In the genomic region with DNA sequence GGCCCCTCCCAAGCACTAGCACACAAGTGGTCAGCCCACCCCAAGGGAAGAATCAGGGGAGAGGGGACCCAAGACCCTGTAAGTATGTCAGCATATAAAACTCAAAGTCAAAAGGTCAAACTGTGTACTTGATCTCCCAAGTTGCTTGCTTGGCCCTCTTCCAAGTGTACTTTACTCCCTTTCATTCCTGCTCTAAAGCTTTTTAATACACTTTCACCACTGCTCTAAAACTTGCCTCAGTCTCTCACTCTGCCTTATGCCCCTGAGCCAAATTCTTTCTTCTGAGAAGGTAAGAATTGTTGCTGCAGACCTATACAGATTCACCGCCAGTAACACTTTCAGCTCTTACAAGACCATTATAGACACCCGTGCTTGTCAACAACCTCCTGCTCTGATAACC, we compare ENCODE assay signal across 18 cellular contexts. TPM values are rescaled to one million over a fixed set of nuclear protein-coding genes. Genes with fewer than 3 reads are reported as not detected.
DNase-seq lines count a peak whose midpoint lies in the region; ATAC-seq, FAIRE-seq and TF ChIP-seq lines count a peak whose summit lies in the region.
"Had no signal": no experiment of that assay in that cellular context is flagged by ENCODE, and none has a peak within 500 bp of the region (broad histone marks: within the 10 kb centered on the region; RNA-seq: fewer than 3 reads in every experiment).

No MANE protein-coding gene starts in this region.

- no peak overlapping the region for H3K4me3 ChIP-seq in HepG2 (replicated peaks in 1 of 3; ENCODE audit: insufficient read depth in 1 of 3, low read depth in 2 of 3, low read length in 3 of 3)
- no peak overlapping the region for H3K4me3 ChIP-seq in right lobe of liver
- H3K4me3 ChIP-seq in K562, result no peak overlapping the region
- H3K4me3 ChIP-seq in dorsolateral prefrontal cortex, result no peak overlapping the region
- H3K4me3 ChIP-seq: left lung had no signal

- TF ChIP-seq POLR2A in HepG2 (IDR thresholded peaks at IDR 0.05; ENCODE audit: insufficient read depth in 1 of 2, low read depth in 2 of 2, low read length in 2 of 2) (no peak), right lobe of liver (IDR thresholded peaks at IDR 0.05) (no peak), K562 (conservative IDR thresholded peaks at IDR 0.05) (no peak)

- H3K9me3 ChIP-seq in HepG2 (ENCODE audit: low read length) (no peaks in the 10 kb centered on the region), right lobe of liver (no peaks in the 10 kb centered on the region), K562 (replicated peaks; ENCODE audit: control insufficient read depth, insufficient read depth, low read depth, low read length) (no peaks in the 10 kb centered on the region)
- H3K9me3 ChIP-seq: left lung, SK-N-SH had no signal

- no peak overlapping the region for H3K9ac ChIP-seq in HepG2 (ENCODE audit: insufficient read depth, low read depth, low read length)
- no peak overlapping the region for H3K9ac ChIP-seq in K562 (ENCODE audit: insufficient read depth in 1 of 2, low read depth in 2 of 2, low read length in 2 of 2)
- H3K9ac ChIP-seq: SK-N-SH had no signal

- H3K27ac ChIP-seq in HepG2 (ENCODE audit: extremely low read length, insufficient read depth, low read length) (no peak overlapping the region), right lobe of liver (no peak overlapping the region), K562 (ENCODE audit: extremely low read depth, low read depth, low read length) (no peak overlapping the region), dorsolateral prefrontal cortex (no peak overlapping the region)
- H3K27ac ChIP-seq: VCaP had no signal

- 0 out of 2 replicates have a peak, but pooled peaks cover 5% of the 10 kb centered on the region for H3K4me1 ChIP-seq in HepG2 (ENCODE audit: insufficient read depth, low read length)
- no peaks in the 10 kb centered on the region for H3K4me1 ChIP-seq in right lobe of liver
- no peaks in the 10 kb centered on the region for H3K4me1 ChIP-seq in K562 (replicated peaks in 1 of 2; ENCODE audit: control insufficient read depth in 2 of 2, insufficient read depth in 2 of 2, low read length in 2 of 2)

- BruUV-seq in HepG2 (replicated peaks; lab: Mats Ljungman, UMichigan) (no TSS peak), K562 (replicated peaks; lab: Mats Ljungman, UMichigan) (no TSS peak)

- H3K27me3 ChIP-seq in HepG2 (ENCODE audit: control insufficient read depth in 1 of 2, insufficient read depth in 2 of 2, low read length in 2 of 2), result no peaks in the 10 kb centered on the region; a peak in 2 of 5 replicates
- H3K27me3 ChIP-seq in right lobe of liver, result no peaks in the 10 kb centered on the region
- H3K27me3 ChIP-seq in K562 (ENCODE audit: control insufficient read depth in 2 of 2, insufficient read depth in 2 of 2, low read length in 2 of 2), result no peaks in the 10 kb centered on the region
- no peaks in the 10 kb centered on the region for H3K27me3 ChIP-seq in dorsolateral prefrontal cortex
- H3K27me3 ChIP-seq: left lung had no signal

- CTCF ChIA-PET in HepG2 (lab: Yijun Ruan, JAX; ENCODE audit: low intra/inter-chr PET ratio, low total read pairs), result no interaction called here
- CTCF ChIA-PET in K562 (lab: Yijun Ruan, JAX; ENCODE audit: low intra/inter-chr PET ratio), result no interaction called here

- intact Hi-C loops in HepG2 (cut with micrococcal nuclease; ENCODE audit: unreplicated experiment), result no loop called here
- intact Hi-C loops in right lobe of liver (cut with DNase I), result no loop called here
- intact Hi-C loops in K562 (cut with micrococcal nuclease), result no loop called here
- intact Hi-C loops in dorsolateral prefrontal cortex (cut with DNase I), result no loop called here

- no peak for ATAC-seq in HepG2
- no peak for ATAC-seq in right lobe of liver
- no peak for ATAC-seq in K562
- ATAC-seq: left lung, sciatic nerve had no signal

- 98% methylated on average over 2 of the region's 2 CpGs for WGBS in HepG2 (ENCODE audit: low lambda C conversion rate)
- WGBS in right lobe of liver (ENCODE audit: insufficient coverage, low coverage, low lambda C conversion rate, missing lambda C conversion rate), result 79% methylated on average over 2 of the region's 2 CpGs
- 28% methylated on average over 2 of the region's 2 CpGs for WGBS in K562 (ENCODE audit: insufficient coverage, low coverage, missing lambda C conversion rate)

- in situ Hi-C loops in HepG2 (cut with HindIII; ENCODE audit: extremely low pct_ligation_motif_present, low pct_unique_long_range_greater_than_20kb), result no loop called here
- in situ Hi-C loops in K562 (cut with MboI), result no loop called here

- POLR2A ChIA-PET in HepG2 (lab: Yijun Ruan, JAX) (no interaction called here), K562 (lab: Yijun Ruan, JAX) (no interaction called here)

- H3K79me2 ChIP-seq in HepG2 (ENCODE audit: insufficient read depth, low read length) (no peaks in the 10 kb centered on the region), K562 (ENCODE audit: control insufficient read depth, insufficient read depth, low read length) (no peaks in the 10 kb centered on the region)

- no peaks in the 10 kb centered on the region for H3K9me1 ChIP-seq in K562 (ENCODE audit: control insufficient read depth, insufficient read depth, low read length)

- H2AFZ ChIP-seq in HepG2 (ENCODE audit: low read length) (no peak overlapping the region), K562 (ENCODE audit: low read depth, low read length) (no peak overlapping the region)

- no peaks in the 10 kb centered on the region for H4K20me1 ChIP-seq in HepG2 (ENCODE audit: insufficient read depth, low read length)
- H4K20me1 ChIP-seq in K562 (replicated peaks; ENCODE audit: control insufficient read depth, insufficient read depth, low read length), result no peaks in the 10 kb centered on the region

- TF ChIP-seq EP300 in HepG2 (IDR thresholded peaks at IDR 0.05; ENCODE audit: low read depth in 2 of 2, low read length in 2 of 2), result no peak
- no peak for TF ChIP-seq EP300 in HepG2 (CRISPR knock-in tag; IDR thresholded peaks at IDR 0.05; ENCODE audit: borderline replicate concordance)
- TF ChIP-seq EP300 in K562 (IDR thresholded peaks at IDR 0.05; ENCODE audit: low read length), result no peak

- H3K36me3 ChIP-seq in HepG2 (replicated peaks in 1 of 2; ENCODE audit: control insufficient read depth in 1 of 2, insufficient read depth in 2 of 2, low read length in 2 of 2), result no peaks in the 10 kb centered on the region
- no peaks in the 10 kb centered on the region for H3K36me3 ChIP-seq in right lobe of liver
- H3K36me3 ChIP-seq in K562 (ENCODE audit: control insufficient read depth, insufficient read depth, low read length), result no peaks in the 10 kb centered on the region
- H3K36me3 ChIP-seq: left lung had no signal

- TF ChIP-seq CTCF in HepG2 (CRISPR knock-in tag; IDR thresholded peaks at IDR 0.05), result no peak
- TF ChIP-seq CTCF in right lobe of liver (IDR thresholded peaks at IDR 0.05), result no peak
- TF ChIP-seq CTCF in K562 (IDR thresholded peaks at IDR 0.05 in 2 of 3, conservative IDR thresholded peaks at IDR 0.05 in 1 of 3; ENCODE audit: insufficient read depth in 2 of 3, low read depth in 1 of 3, low read length in 3 of 3), result no peak
- no peak for TF ChIP-seq CTCF in dorsolateral prefrontal cortex (IDR thresholded peaks at IDR 0.05 in 54 of 56, conservative IDR thresholded peaks at IDR 0.05 in 2 of 56; ENCODE audit: low read depth in 1 of 56, partially characterized antibody in 56 of 56)

- H3K4me2 ChIP-seq in HepG2 (ENCODE audit: low read depth, low read length) (no peak overlapping the region), K562 (ENCODE audit: insufficient read depth, low read length) (no peak overlapping the region)
- H3K4me2 ChIP-seq: SK-N-SH had no signal

- no peak for DNase-seq in HepG2 (ENCODE audit: low spot score)
- no peak for DNase-seq in right lobe of liver
- peak; percentile 14 for DNase-seq in RPMI8226
- no peak for DNase-seq in K562 (ENCODE audit: extremely low read depth in 1 of 4, low spot score in 3 of 4)
- no peak for DNase-seq in NCI-H1417 (lab: John Stamatoyannopoulos, UW)
- no peak for DNase-seq in NCI-H446 (lab: John Stamatoyannopoulos, UW)
- DNase-seq in hepatic stellate cell (ENCODE audit: low spot score), result no peak
- no peak for DNase-seq in dorsolateral prefrontal cortex
- DNase-seq: left lung, NCI-H2029, NCI-H510A treated with DMSO at 0.1 percent for 48 hours, SK-N-SH, substantia nigra had no signal

- FAIRE-seq in HepG2 (lab: Jason Lieb, UNC) (no peak), K562 (lab: Jason Lieb, UNC) (no peak)
- FAIRE-seq: frontal cortex had no signal

- TF ChIP-seq RAD21 in HepG2 (CRISPR knock-in tag; IDR thresholded peaks at IDR 0.05) (no peak), K562 (CRISPR knock-in tag; conservative IDR thresholded peaks at IDR 0.05 in 1 of 2, IDR thresholded peaks at IDR 0.05 in 1 of 2) (no peak)

RNA-seq across cellular contexts. Expression of gene RNASEH2B, which starts 15.1 kb away (rescaled TPM):
- total RNA-seq in HepG2 (2016; rRNA removed; fragmentation: Illumina TruSeq; extraction: Trizol) (55.4 and 60.0 TPM in 2 replicates), right lobe of liver (10 to 100 TPM in 4 of 6 experiments, 1 to 10 TPM in 2; 9.9 to 19.8 (median 11.7) TPM), K562 (2014; rRNA removed) (61.1 and 62.5 TPM in 2 replicates), K562 (2014; rRNA removed; fragmentation: Illumina TruSeq; extraction: Trizol) (68.1 and 82.4 TPM in 2 replicates), K562 (2015; rRNA removed; fragmentation: Illumina TruSeq; extraction: Trizol) (97.0 and 109 TPM in 2 replicates), K562 (2021) (41.0 and 49.9 TPM in 2 replicates), dorsolateral prefrontal cortex (10 to 100 TPM; 30.4 to 70.7 (median 48.7) TPM)
- total RNA-seq in HepG2 (2016; cell fraction: cytosol; rRNA removed; fragmentation: Illumina TruSeq; extraction: Trizol; ENCODE audit: low read depth), result 91.2 and 92.3 TPM in 2 replicates
- 54.1 and 63.4 TPM in 2 replicates for total RNA-seq in HepG2 (2016; cell fraction: insoluble cytoplasmic fraction; rRNA removed; fragmentation: Illumina TruSeq; extraction: Trizol)
- 73.7 and 77.0 TPM in 2 replicates for total RNA-seq in HepG2 (2016; cell fraction: membrane; rRNA removed; fragmentation: Illumina TruSeq; extraction: Trizol)
- total RNA-seq in HepG2 (2016; cell fraction: nucleus; rRNA removed; fragmentation: Illumina TruSeq; extraction: Trizol), result 39.0 and 45.0 TPM in 2 replicates
- polyA plus RNA-seq in HepG2 (2011; rRNA removed) (11.4 and 17.2 TPM in 2 replicates), K562 (2011; rRNA removed) (57.6 and 70.2 TPM in 2 replicates), K562 (2014; fragmentation: Illumina TruSeq; extraction: Trizol) (68.2 and 83.7 TPM in 2 replicates), K562 (2014; fragmentation: Nextera tagmentation; extraction: Ambion mirVana) (10 to 100 TPM; 26.3 to 29.8 TPM), K562 (2014; rRNA removed) (44.3 and 44.5 TPM in 2 replicates)
- polyA plus RNA-seq in HepG2 (2011; cell fraction: cytosol; rRNA removed), result 4.6 and 7.0 TPM in 2 replicates
- polyA plus RNA-seq in HepG2 (2011; cell fraction: nucleus; rRNA removed), result 8.4 and 9.0 TPM in 2 replicates
- 18.6 and 20.3 TPM in 2 replicates for polyA plus RNA-seq in HepG2 (2012)
- 48.3 and 56.0 TPM in 2 replicates for polyA plus RNA-seq in HepG2 (2016; cell fraction: cytosol; fragmentation: Illumina TruSeq; extraction: Trizol; ENCODE audit: low read depth)
- polyA plus RNA-seq in HepG2 (2016; cell fraction: insoluble cytoplasmic fraction; fragmentation: Illumina TruSeq; extraction: Trizol; ENCODE audit: low read depth), result 54.7 and 55.2 TPM in 2 replicates
- polyA plus RNA-seq in HepG2 (2016; cell fraction: membrane; fragmentation: Illumina TruSeq; extraction: Trizol; ENCODE audit: low read depth), result 58.3 and 59.3 TPM in 2 replicates
- polyA plus RNA-seq in HepG2 (2016; cell fraction: nucleus; fragmentation: Illumina TruSeq; extraction: Trizol; ENCODE audit: insufficient read depth, low read depth), result 36.5 and 45.3 TPM in 2 replicates
- polyA minus RNA-seq in HepG2 (2011; rRNA and poly(A)+ RNA removed; ENCODE audit: low replicate concordance), result 6.6 and 14.1 TPM in 2 replicates
- polyA minus RNA-seq in HepG2 (2011; cell fraction: cytosol; rRNA and poly(A)+ RNA removed), result 7.3 and 8.9 TPM in 2 replicates
- 51.9 and 53.7 TPM in 2 replicates for polyA minus RNA-seq in HepG2 (2011; cell fraction: nucleus; rRNA and poly(A)+ RNA removed)
- 24.2 and 70.1 TPM in 2 replicates for total RNA-seq in K562 (2011; cell fraction: chromatin; rRNA removed; ENCODE audit: low replicate concordance)
- total RNA-seq in K562 (2011; cell fraction: nucleolus; rRNA removed), result 17.2 and 24.5 TPM in 2 replicates
- 49.1 and 91.3 TPM in 2 replicates for total RNA-seq in K562 (2011; cell fraction: nucleoplasm; rRNA removed)
- 15.1 and 22.0 TPM in 2 replicates for polyA plus RNA-seq in K562 (2011; cell fraction: cytosol; rRNA removed)
- 24.5 and 42.9 TPM in 2 replicates for polyA plus RNA-seq in K562 (2011; cell fraction: nucleus; rRNA removed)
- polyA plus RNA-seq in K562 (2012), result 67.3 and 71.4 TPM in 2 replicates
- polyA minus RNA-seq in K562 (2011; rRNA and poly(A)+ RNA removed), result 55.7 and 59.4 TPM in 2 replicates
- 14.6 and 19.9 TPM in 2 replicates for polyA minus RNA-seq in K562 (2011; cell fraction: cytosol; rRNA and poly(A)+ RNA removed)
- 46.9 and 69.3 TPM in 2 replicates for polyA minus RNA-seq in K562 (2011; cell fraction: nucleus; rRNA and poly(A)+ RNA removed)

RNA-seq across cellular contexts. Expression of gene DLEU7, which starts 51.0 kb away (rescaled TPM):
- total RNA-seq in HepG2 (2016; rRNA removed; fragmentation: Illumina TruSeq; extraction: Trizol) (not detected in 2 replicates), right lobe of liver (under 1 TPM in 3 of 6 experiments, not detected in 3; 0.12 to 0.38 (median 0.33) TPM), K562 (2014; rRNA removed) (not detected in 2 replicates), K562 (2014; rRNA removed; fragmentation: Illumina TruSeq; extraction: Trizol) (not detected in 2 replicates), K562 (2015; rRNA removed; fragmentation: Illumina TruSeq; extraction: Trizol) (not detected in 2 replicates), K562 (2021) (not detected in 2 replicates), dorsolateral prefrontal cortex (10 to 100 TPM in 27 of 120 experiments, 1 to 10 TPM in 93; 1.8 to 16.1 (median 8.0) TPM)
- not detected in 2 replicates for total RNA-seq in HepG2 (2016; cell fraction: cytosol; rRNA removed; fragmentation: Illumina TruSeq; extraction: Trizol; ENCODE audit: low read depth)
- total RNA-seq in HepG2 (2016; cell fraction: insoluble cytoplasmic fraction; rRNA removed; fragmentation: Illumina TruSeq; extraction: Trizol), result not detected in 2 replicates
- total RNA-seq in HepG2 (2016; cell fraction: membrane; rRNA removed; fragmentation: Illumina TruSeq; extraction: Trizol), result not detected in 2 replicates
- not detected in 2 replicates for total RNA-seq in HepG2 (2016; cell fraction: nucleus; rRNA removed; fragmentation: Illumina TruSeq; extraction: Trizol)
- polyA plus RNA-seq in HepG2 (2011; rRNA removed) (not detected in 2 replicates), K562 (2011; rRNA removed) (not detected in 2 replicates), K562 (2014; fragmentation: Illumina TruSeq; extraction: Trizol) (not detected in 2 replicates), K562 (2014; fragmentation: Nextera tagmentation; extraction: Ambion mirVana) (under 1 TPM; 0.03 to 0.06 TPM), K562 (2014; rRNA removed) (not detected in 2 replicates)
- not detected in 2 replicates for polyA plus RNA-seq in HepG2 (2011; cell fraction: cytosol; rRNA removed)
- not detected in 2 replicates for polyA plus RNA-seq in HepG2 (2011; cell fraction: nucleus; rRNA removed)
- 0.75 and 1.3 TPM in 2 replicates for polyA plus RNA-seq in HepG2 (2012)
- polyA plus RNA-seq in HepG2 (2016; cell fraction: cytosol; fragmentation: Illumina TruSeq; extraction: Trizol; ENCODE audit: low read depth), result not detected in 2 replicates
- polyA plus RNA-seq in HepG2 (2016; cell fraction: insoluble cytoplasmic fraction; fragmentation: Illumina TruSeq; extraction: Trizol; ENCODE audit: low read depth), result not detected in 2 replicates
- polyA plus RNA-seq in HepG2 (2016; cell fraction: membrane; fragmentation: Illumina TruSeq; extraction: Trizol; ENCODE audit: low read depth), result not detected in 2 replicates
- polyA plus RNA-seq in HepG2 (2016; cell fraction: nucleus; fragmentation: Illumina TruSeq; extraction: Trizol; ENCODE audit: insufficient read depth, low read depth), result not detected in 2 replicates
- polyA minus RNA-seq in HepG2 (2011; rRNA and poly(A)+ RNA removed; ENCODE audit: low replicate concordance), result not detected in 2 replicates
- not detected in 2 replicates for polyA minus RNA-seq in HepG2 (2011; cell fraction: cytosol; rRNA and poly(A)+ RNA removed)
- polyA minus RNA-seq in HepG2 (2011; cell fraction: nucleus; rRNA and poly(A)+ RNA removed), result 0.13 and 0.50 TPM in 2 replicates
- total RNA-seq in K562 (2011; cell fraction: chromatin; rRNA removed; ENCODE audit: low replicate concordance), result not detected in 2 replicates
- not detected in 2 replicates for total RNA-seq in K562 (2011; cell fraction: nucleolus; rRNA removed)
- total RNA-seq in K562 (2011; cell fraction: nucleoplasm; rRNA removed), result not detected in 2 replicates
- polyA plus RNA-seq in K562 (2011; cell fraction: cytosol; rRNA removed), result not detected in 2 replicates
- not detected in 2 replicates for polyA plus RNA-seq in K562 (2011; cell fraction: nucleus; rRNA removed)
- 0.25 and 0.43 TPM in 2 replicates for polyA plus RNA-seq in K562 (2012)
- not detected in 2 replicates for polyA minus RNA-seq in K562 (2011; rRNA and poly(A)+ RNA removed)
- not detected in 2 replicates for polyA minus RNA-seq in K562 (2011; cell fraction: cytosol; rRNA and poly(A)+ RNA removed)
- not detected in 2 replicates for polyA minus RNA-seq in K562 (2011; cell fraction: nucleus; rRNA and poly(A)+ RNA removed)
- total RNA-seq: MCF 10A, osteoblast had no signal
- polyA plus RNA-seq: SK-N-SH had no signal

Comparison
In these comparisons a context has a peak if more than half of its experiments do, and no peak if none do; other contexts are left out.
1. Of the 241 proteins assayed by ChIP-seq in both HepG2 and K562: peak only in HepG2: none; only in K562: NFIC; in both: none; in neither: 240.